18 cellular contexts compared by ENCODE assay signal in genomic region chr3:34357461-34357860, GRCh38.
"Had no signal": no experiment of that assay in that cellular context is flagged by ENCODE, and none has a peak within 500 bp of the region (broad histone marks: within the 10 kb centered on the region; RNA-seq: fewer than 3 reads in every experiment).

No MANE protein-coding gene starts in this region.

- ATAC-seq: activated CD4-positive, CD25-positive, alpha-beta regulatory T cell treated with anti-CD3 and anti-CD28 coated beads, Interleukin-2, amount 50 U/mL, for 24 hours; activated naive CD8-positive, alpha-beta T cell treated with anti-CD3 and anti-CD28 coated beads, Interleukin-2, amount 50 U/mL, for 24 hours; activated T-helper 17 cell treated with anti-CD3 and anti-CD28 coated beads, Interleukin-2, amount 50 U/mL, for 72 hours; left lobe of liver; psoas muscle; right lobe of liver; upper lobe of right lung had no signal

- H3K27ac ChIP-seq: neural progenitor cell, psoas muscle, right lobe of liver, spleen, thoracic aorta, upper lobe of right lung had no signal

- DNase-seq: activated CD4-positive, alpha-beta T cell treated with anti-CD3 and anti-CD28 coated beads, Interleukin-2, amount 50 U/mL, for 1 hour; activated naive CD4-positive, alpha-beta T cell treated with Interleukin-2 at 50 U/mL for 16 hours; activated naive CD8-positive, alpha-beta T cell treated with anti-CD3 and anti-CD28 coated beads, Interleukin-2, amount 50 U/mL, for 24 hours; aorta; endodermal cell; erythroblast; islet precursor cell; midbrain; naive B cell; psoas muscle; right lobe of liver; spleen; upper lobe of right lung had no signal

- H3K27me3 ChIP-seq: neural progenitor cell, right lobe of liver, upper lobe of right lung had no signal

- H3K4me3 ChIP-seq: neural progenitor cell, psoas muscle, right lobe of liver, spleen, thoracic aorta, upper lobe of right lung had no signal

- H3K4me1 ChIP-seq: neural progenitor cell, psoas muscle, right lobe of liver, upper lobe of right lung had no signal
